8 cellular contexts compared by ENCODE assay signal in the genomic region with DNA sequence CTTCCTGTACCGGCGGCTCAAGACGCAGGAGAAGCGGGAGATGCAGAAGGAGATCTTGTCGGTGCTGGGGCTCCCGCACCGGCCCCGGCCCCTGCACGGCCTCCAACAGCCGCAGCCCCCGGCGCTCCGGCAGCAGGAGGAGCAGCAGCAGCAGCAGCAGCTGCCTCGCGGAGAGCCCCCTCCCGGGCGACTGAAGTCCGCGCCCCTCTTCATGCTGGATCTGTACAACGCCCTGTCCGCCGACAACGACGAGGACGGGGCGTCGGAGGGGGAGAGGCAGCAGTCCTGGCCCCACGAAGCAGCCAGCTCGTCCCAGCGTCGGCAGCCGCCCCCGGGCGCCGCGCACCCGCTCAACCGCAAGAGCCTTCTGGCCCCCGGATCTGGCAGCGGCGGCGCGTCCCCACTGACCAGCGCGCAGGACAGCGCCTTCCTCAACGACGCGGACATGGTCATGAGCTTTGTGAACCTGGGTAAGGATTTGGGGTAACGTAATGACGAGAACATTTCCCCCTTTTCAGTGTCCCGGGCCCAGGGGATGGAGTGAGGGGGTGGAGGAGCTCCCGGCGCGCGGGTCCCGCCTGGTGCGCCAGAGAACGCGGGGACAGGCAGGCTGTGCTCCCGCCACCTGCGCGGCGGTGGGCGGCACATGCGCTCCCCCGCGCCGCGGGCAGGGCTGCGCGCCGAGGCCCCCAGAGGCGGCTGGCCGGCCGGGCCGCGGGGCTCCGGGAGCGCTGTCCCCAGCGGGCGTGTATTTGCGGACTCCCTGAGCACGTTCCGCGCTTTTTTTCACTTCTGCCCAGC. TPM values are rescaled to one million over a fixed set of nuclear protein-coding genes. Genes with fewer than 3 reads are reported as not detected.
A peak's percentile ranks its signal among the peaks of the same experiment; 100 is the strongest.
DNase-seq lines count a peak whose midpoint lies in the region; ATAC-seq and TF ChIP-seq lines count a peak whose summit lies in the region.

No MANE protein-coding gene starts in this region.

- H3K27me3 ChIP-seq in H9 (ENCODE audit: insufficient read depth, low read length) (peaks cover 52% of the 10 kb centered on the region), iPS-15b (ENCODE audit: control insufficient read depth, insufficient read depth, low read length) (peaks cover 81% of the 10 kb centered on the region)

- H3K23ac ChIP-seq in H9 (ENCODE audit: insufficient read length, low read depth, low read length): no peak overlapping the region

- peak overlapping the region; percentile 12; the same call in 1 of the 2 replicates for H3K14ac ChIP-seq in H9 (ENCODE audit: insufficient read depth, low read length)

- H2BK15ac ChIP-seq in H9 (ENCODE audit: low read depth, low read length): no peak overlapping the region

- no peaks in the 10 kb centered on the region for H3K36me3 ChIP-seq in iPS-15b (ENCODE audit: control insufficient read depth, insufficient read depth, low read length)

- peaks cover 84% of the 10 kb centered on the region for H3K27me3 Mint-ChIP-seq in H9 (ENCODE audit: low read depth)
- peaks cover 83% of the 10 kb centered on the region for H3K27me3 Mint-ChIP-seq in activated T-cell treated with anti-CD3 and anti-CD28 coated beads, Interleukin-2, amount 50 U/mL, for 72 hours (ENCODE audit: low read depth)

- no peak overlapping the region for H2AK5ac ChIP-seq in H9 (ENCODE audit: insufficient read length, low read length)

- peak overlapping the region; percentile 37 for H3K18ac ChIP-seq in H9 (ENCODE audit: insufficient read length, low read depth, low read length)

- H2BK5ac ChIP-seq in H9 (ENCODE audit: insufficient read length, low read length): no peak overlapping the region

- peaks cover 26% of the 10 kb centered on the region for H3K23me2 ChIP-seq in H9 (ENCODE audit: insufficient read length, low read depth, low read length, poor library complexity, severe bottlenecking)

- DNase-seq in DMS114 treated with DMSO at 0.1 percent for 48 hours (lab: John Stamatoyannopoulos, UW; ENCODE audit: unreplicated experiment) (peak; percentile 21), H9 (peak; percentile 67), HCEC 1CT (no peak), COR-L47 (lab: John Stamatoyannopoulos, UW) (no peak)
- DNase-seq in activated T-cell treated with anti-CD3 and anti-CD28 coated beads, Interleukin-2, amount 50 U/mL, for 72 hours: peak; percentile 11 to 21
- peak; percentile 10 for DNase-seq in stimulated activated naive CD8-positive, alpha-beta T cell treated with anti-CD3 and anti-CD28 coated beads, Interleukin-15, Interleukin-2, amounts not matched to agents 100 U/mL and 50 U/mL, for 24 hours

- no peaks in the 10 kb centered on the region for H3K79me2 ChIP-seq in H9 (ENCODE audit: insufficient read depth, low read length)

- no peak overlapping the region for H2BK20ac ChIP-seq in H9 (ENCODE audit: low read depth, low read length, poor library complexity, severe bottlenecking)

- no peak overlapping the region for H3K27ac Mint-ChIP-seq in H9
- H3K27ac Mint-ChIP-seq in activated T-cell treated with anti-CD3 and anti-CD28 coated beads, Interleukin-2, amount 50 U/mL, for 72 hours: no peak overlapping the region

- no peaks in the 10 kb centered on the region for H3K79me1 ChIP-seq in H9 (ENCODE audit: insufficient read depth, low read depth, low read length, poor library complexity, severe bottlenecking)

- H3K9me3 ChIP-seq in H9 (ENCODE audit: control insufficient read depth, low read depth, low read length) (no peaks in the 10 kb centered on the region), iPS-15b (ENCODE audit: control insufficient read depth, insufficient read depth, low read length) (no peaks in the 10 kb centered on the region)

- no peak overlapping the region for H2BK12ac ChIP-seq in H9 (ENCODE audit: insufficient read length, low read depth, low read length)

- H3K4ac ChIP-seq in H9 (ENCODE audit: low read depth, low read length): no peak overlapping the region

- no peak overlapping the region for H4K5ac ChIP-seq in H9 (ENCODE audit: insufficient read length, low read depth, low read length)

- peaks cover 35 to 39% of the 10 kb centered on the region in 2 experiments for H3K4me1 Mint-ChIP-seq in H9
- peaks cover 20% of the 10 kb centered on the region for H3K4me1 Mint-ChIP-seq in activated T-cell treated with anti-CD3 and anti-CD28 coated beads, Interleukin-2, amount 50 U/mL, for 72 hours (ENCODE audit: low read depth)

- H4K8ac ChIP-seq in H9 (replicated peaks; ENCODE audit: insufficient read length, low read depth, low read length): no peak overlapping the region

- no peak overlapping the region for H3T11ph ChIP-seq in H9 (ENCODE audit: low read length)

- peak overlapping the region; percentile 57 to 82 for H3K4me3 Mint-ChIP-seq in H9
- H3K4me3 Mint-ChIP-seq in activated T-cell treated with anti-CD3 and anti-CD28 coated beads, Interleukin-2, amount 50 U/mL, for 72 hours: peak overlapping the region; percentile 78 to 80

- H3K56ac ChIP-seq in H9 (ENCODE audit: insufficient read length, low read depth, low read length): no peak overlapping the region

- no peaks in the 10 kb centered on the region; a peak in 2 of 5 replicates for H3K9me3 Mint-ChIP-seq in H9
- no peaks in the 10 kb centered on the region for H3K9me3 Mint-ChIP-seq in activated T-cell treated with anti-CD3 and anti-CD28 coated beads, Interleukin-2, amount 50 U/mL, for 72 hours

- H4K20me1 ChIP-seq in H9 (ENCODE audit: control insufficient read depth, insufficient read depth, insufficient read length): no peaks in the 10 kb centered on the region

- H4K91ac ChIP-seq in H9 (ENCODE audit: insufficient read length, low read depth, low read length): no peak overlapping the region

- no peaks in the 10 kb centered on the region for H3K36me3 Mint-ChIP-seq in H9 (ENCODE audit: insufficient read depth in 1 of 3, low read depth in 3 of 3)
- H3K36me3 Mint-ChIP-seq in activated T-cell treated with anti-CD3 and anti-CD28 coated beads, Interleukin-2, amount 50 U/mL, for 72 hours (ENCODE audit: insufficient read depth in 2 of 2): peaks cover 0 to 1% of the 10 kb centered on the region in 2 donors

- H3K4me2 ChIP-seq in H9 (ENCODE audit: insufficient read depth, insufficient read length, low read length): peak overlapping the region; percentile 77

- H3K4me1 ChIP-seq in H9 (ENCODE audit: insufficient read depth, low read length) (peaks cover 2% of the 10 kb centered on the region; the same call in 1 of the 2 replicates), iPS-15b (ENCODE audit: control insufficient read depth, insufficient read depth, low read length) (peaks cover 14% of the 10 kb centered on the region)

- no peak overlapping the region for H3K27ac ChIP-seq in H9 (ENCODE audit: insufficient read length, low read depth, low read length)

- H3K9ac ChIP-seq in H9 (ENCODE audit: extremely low read depth, insufficient read length, low read length) (no peak overlapping the region), iPS-15b (ENCODE audit: low read depth, low read length) (no peak overlapping the region)

- H2BK120ac ChIP-seq in H9 (ENCODE audit: low read depth, low read length, poor library complexity, severe bottlenecking): no peak overlapping the region

- TF ChIP-seq CTCF in H9 (conservative IDR thresholded peaks at IDR 0.05): no peak

- no CpG with 5 or more reads among the region's 86 CpGs for WGBS in H9 (ENCODE audit: extremely low coverage, insufficient read length, low lambda C conversion rate)

- peak in 1 of 2 donors; percentile 11 for ATAC-seq in activated T-cell treated with anti-CD3 and anti-CD28 coated beads, Interleukin-2, amount 50 U/mL, for 72 hours (replicated peaks in 1 of 2)
- ATAC-seq in stimulated activated naive CD8-positive, alpha-beta T cell treated with anti-CD3 and anti-CD28 coated beads, Interleukin-15, Interleukin-2, amounts not matched to agents 100 U/mL and 50 U/mL, for 24 hours: no peak
- ATAC-seq in GM19324 (IDR thresholded peaks at IDR 0.05; ENCODE audit: low FRiP score, unreplicated experiment): no peak

- peak overlapping the region; percentile 56 for H3K4me3 ChIP-seq in iPS-15b (ENCODE audit: low read depth, low read length)

- no peak overlapping the region for H2AFZ ChIP-seq in H9 (ENCODE audit: low read length)

RNA-seq across cellular contexts. Expression of a gene that starts 1.5 kb away (rescaled TPM):
- total RNA-seq in H9 (2021): 0.28 and 0.61 TPM in 2 replicates
- 1 to 10 TPM in 1 of 2 donors, under 1 TPM in 1; 0.65 to 2.2 TPM for total RNA-seq in activated T-cell treated with anti-CD3 and anti-CD28 coated beads, Interleukin-2, amount 50 U/mL, for 72 hours

Comparison
In these comparisons a context has a peak if more than half of its experiments do, and no peak if none do; other contexts are left out.
1. DNase-seq: peak in DMS114 treated with DMSO at 0.1 percent for 48 hours (single experiment), H9 (single experiment), activated T-cell treated with anti-CD3 and anti-CD28 coated beads, Interleukin-2, amount 50 U/mL, for 72 hours (2 of 2) and stimulated activated naive CD8-positive, alpha-beta T cell treated with anti-CD3 and anti-CD28 coated beads, Interleukin-15, Interleukin-2, amounts not matched to agents 100 U/mL and 50 U/mL, for 24 hours (single experiment); none in HCEC 1CT (single experiment) and COR-L47 (single experiment).